ENCODE assay signal across 8 cellular contexts in the genomic region with DNA sequence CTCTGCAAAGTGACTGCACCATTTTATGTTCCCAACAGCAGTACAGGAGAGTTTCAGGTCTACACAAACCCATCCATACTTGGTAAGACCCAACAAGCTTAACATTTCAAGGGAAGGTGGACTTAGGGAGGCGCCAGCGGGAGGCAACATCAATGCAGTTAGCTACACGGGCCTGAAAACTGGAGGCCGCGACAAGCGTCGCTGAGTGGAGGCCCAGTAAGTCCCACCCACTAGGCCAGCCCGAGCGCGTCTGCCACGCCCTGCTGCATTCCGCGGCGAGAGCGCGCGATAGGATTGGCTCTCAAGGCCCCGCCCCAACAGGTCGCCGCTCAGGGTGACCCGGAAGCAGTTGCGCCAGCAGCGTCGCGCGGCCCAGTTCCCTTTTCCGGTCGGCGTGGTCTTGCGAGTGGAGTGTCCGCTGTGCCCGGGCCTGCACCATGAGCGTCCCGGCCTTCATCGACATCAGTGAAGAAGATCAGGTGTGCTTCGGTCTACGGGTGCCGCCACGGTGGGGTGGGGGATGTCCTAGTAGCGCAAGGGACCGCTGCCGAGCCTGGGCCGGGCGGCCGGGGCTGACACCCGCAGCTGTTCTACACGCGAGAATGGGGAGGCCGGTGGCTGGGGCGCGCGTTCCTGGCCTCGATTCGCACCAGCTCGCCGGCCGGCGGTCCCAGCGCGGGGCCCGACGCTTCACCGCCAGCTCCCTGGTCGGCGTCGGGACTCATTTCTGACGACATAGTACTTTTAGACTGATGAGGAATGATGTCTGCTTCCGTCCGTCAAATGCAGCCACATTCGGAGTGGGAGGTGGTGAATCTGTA. TPM values are rescaled to one million over a fixed set of nuclear protein-coding genes. Genes with fewer than 3 reads are reported as not detected.
DNase-seq lines count a peak whose midpoint lies in the region; ATAC-seq and TF ChIP-seq lines count a peak whose summit lies in the region.

A gene (plus strand): TSS at position 381 of the 821 bp plus-strand sequence. CDS start 57 bp downstream, at position 438.

- H3K36me3 ChIP-seq in PC-3 (ENCODE audit: low read depth, low read length) (peaks cover 19% of the 10 kb centered on the region), mucosa of rectum (ENCODE audit: control insufficient read depth in 2 of 2, insufficient read depth in 2 of 2, low read length in 2 of 2) (peaks cover 0 to 4% of the 10 kb centered on the region in 2 donors)

- TF ChIP-seq RAD21 in Ishikawa (IDR thresholded peaks at IDR 0.05; ENCODE audit: low read depth): no peak

- peak; percentile 98 for ATAC-seq in GM21576 (IDR thresholded peaks at IDR 0.05; ENCODE audit: unreplicated experiment)
- peak; percentile 98 for ATAC-seq in PC-3

- H3K9me3 ChIP-seq in PC-3 (ENCODE audit: low read length): no peaks in the 10 kb centered on the region
- no peaks in the 10 kb centered on the region for H3K9me3 ChIP-seq in mucosa of rectum (ENCODE audit: control insufficient read depth in 2 of 2, low read length in 2 of 2)

- POLR2A ChIA-PET in PC-3 (lab: Charles Lee; ENCODE audit: unreplicated experiment): interaction anchor here (0.5 to 0.6 kb wide), 3 partner anchors 155 to 1610 kb away, joined by 3 to 4 read pairs (median 3); no protein-coding TSS in a partner anchor

- BruUV-seq in PC-3 (replicated peaks; lab: Mats Ljungman, UMichigan): no TSS peak

- peak within 1 kb of the TSS; percentile 85 for H2AFZ ChIP-seq in PC-3 (ENCODE audit: low read length)

- H3K27ac ChIP-seq in PC-3 (ENCODE audit: low read length) (peak within 1 kb of the TSS; percentile 65), mucosa of rectum (ENCODE audit: low read depth in 2 of 2, low read length in 2 of 2) (peak within 1 kb of the TSS; percentile 83 to 86)

- peak; percentile 11; the same call in 1 of the 2 replicates for TF ChIP-seq EP300 in Ishikawa (IDR thresholded peaks at IDR 0.05; ENCODE audit: borderline replicate concordance)

- H4K20me1 ChIP-seq in PC-3 (ENCODE audit: low read length): peaks cover 39% of the 10 kb centered on the region

- H3K4me1 ChIP-seq in PC-3 (ENCODE audit: insufficient read depth, low read length) (peaks cover 39% of the 10 kb centered on the region), mucosa of rectum (ENCODE audit: control insufficient read depth in 2 of 2, insufficient read depth in 2 of 2, low read length in 2 of 2) (peaks cover 9 to 12% of the 10 kb centered on the region in 2 donors)

- DNase-seq in DMS114 treated with DMSO at 0.1 percent for 48 hours (lab: John Stamatoyannopoulos, UW; ENCODE audit: unreplicated experiment) (peak; percentile 75), PC-3 (peak; percentile 95), activated T-cell treated with anti-CD3 and anti-CD28 coated beads for 48 hours (ENCODE audit: low read depth) (peak; percentile 93), epithelial cell of proximal tubule (ENCODE audit: low read depth) (peak; percentile 64)
- peak; percentile 95 for DNase-seq in stimulated activated CD8-positive, alpha-beta memory T cell treated with anti-CD3 and anti-CD28 coated beads, Interleukin-4, amount 100 ng/mL, for 48 hours

- H3K9ac ChIP-seq in PC-3 (ENCODE audit: low read length) (peak within 1 kb of the TSS; percentile 100), mucosa of rectum (ENCODE audit: low read depth in 1 of 2, low read length in 2 of 2) (peak within 1 kb of the TSS; percentile 76 to 89)

- H3K4me2 ChIP-seq in PC-3 (ENCODE audit: low read length): peak within 1 kb of the TSS; percentile 96

- intact Hi-C loops in PC-3 (cut with micrococcal nuclease): loop anchor here (2.0 to 5.0 kb wide), 2 partner anchors 76 to 123 kb away; no protein-coding TSS in a partner anchor

- H3K27me3 ChIP-seq in PC-3 (ENCODE audit: low read length): no peaks in the 10 kb centered on the region
- H3K27me3 ChIP-seq in mucosa of rectum (ENCODE audit: control insufficient read depth in 2 of 2, insufficient read depth in 2 of 2, low read length in 2 of 2): no peaks in the 10 kb centered on the region

- peak within 1 kb of the TSS; percentile 87 for H3K4me3 ChIP-seq in PC-3 (ENCODE audit: low read length)
- H3K4me3 ChIP-seq in epithelial cell of proximal tubule (ENCODE audit: low read depth, low read length): peak within 1 kb of the TSS; percentile 73
- peak within 1 kb of the TSS; percentile 91 to 97 for H3K4me3 ChIP-seq in mucosa of rectum (ENCODE audit: low read length in 2 of 2)

- no peaks in the 10 kb centered on the region for H3F3A ChIP-seq in PC-3 (ENCODE audit: low read length, unreplicated experiment)

- no peaks in the 10 kb centered on the region for H3K9me2 ChIP-seq in PC-3 (replicated peaks; ENCODE audit: low read length)

- peaks cover 51% of the 10 kb centered on the region for H3K79me2 ChIP-seq in PC-3 (ENCODE audit: low read length)

- CTCF ChIA-PET in PC-3 (lab: Charles Lee): no interaction called here

- TF ChIP-seq CTCF in PC-3 (conservative IDR thresholded peaks at IDR 0.05; ENCODE audit: low read depth, low read length): no peak
- no peak for TF ChIP-seq CTCF in epithelial cell of proximal tubule (conservative IDR thresholded peaks at IDR 0.05; ENCODE audit: low read depth, low read length)

TF ChIP-seq in Ishikawa, 13 proteins besides CTCF, POLR2A, EP300 and RAD21:
- TF ChIP-seq CEBPB (IDR thresholded peaks at IDR 0.05) (no peak), TAF1 (IDR thresholded peaks at IDR 0.05; ENCODE audit: low read depth) (peak; percentile 83), NFIC (IDR thresholded peaks at IDR 0.05) (no peak), EGR1 (IDR thresholded peaks at IDR 0.05) (no peak), CREB1 (IDR thresholded peaks at IDR 0.05; ENCODE audit: low read depth) (no peak), TEAD4 (IDR thresholded peaks at IDR 0.05) (peak; percentile 90), ZBTB7A (IDR thresholded peaks at IDR 0.05; ENCODE audit: low read depth) (no peak), FOXM1 (IDR thresholded peaks at IDR 0.05; ENCODE audit: borderline replicate concordance, low read depth) (0 out of 2 replicates have a peak, but pooled peaks have one; percentile 8), YY1 (IDR thresholded peaks at IDR 0.05; ENCODE audit: low read depth) (peak; percentile 59), TCF12 (IDR thresholded peaks at IDR 0.05; ENCODE audit: low read depth) (peak; percentile 39; the same call in 1 of the 2 replicates)
- TF ChIP-seq, protein P1, sequence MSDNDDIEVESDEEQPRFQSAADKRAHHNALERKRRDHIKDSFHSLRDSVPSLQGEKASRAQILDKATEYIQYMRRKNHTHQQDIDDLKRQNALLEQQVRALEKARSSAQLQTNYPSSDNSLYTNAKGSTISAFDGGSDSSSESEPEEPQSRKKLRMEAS (IDR thresholded peaks at IDR 0.05): peak; percentile 95
- TF ChIP-seq, protein P2, sequence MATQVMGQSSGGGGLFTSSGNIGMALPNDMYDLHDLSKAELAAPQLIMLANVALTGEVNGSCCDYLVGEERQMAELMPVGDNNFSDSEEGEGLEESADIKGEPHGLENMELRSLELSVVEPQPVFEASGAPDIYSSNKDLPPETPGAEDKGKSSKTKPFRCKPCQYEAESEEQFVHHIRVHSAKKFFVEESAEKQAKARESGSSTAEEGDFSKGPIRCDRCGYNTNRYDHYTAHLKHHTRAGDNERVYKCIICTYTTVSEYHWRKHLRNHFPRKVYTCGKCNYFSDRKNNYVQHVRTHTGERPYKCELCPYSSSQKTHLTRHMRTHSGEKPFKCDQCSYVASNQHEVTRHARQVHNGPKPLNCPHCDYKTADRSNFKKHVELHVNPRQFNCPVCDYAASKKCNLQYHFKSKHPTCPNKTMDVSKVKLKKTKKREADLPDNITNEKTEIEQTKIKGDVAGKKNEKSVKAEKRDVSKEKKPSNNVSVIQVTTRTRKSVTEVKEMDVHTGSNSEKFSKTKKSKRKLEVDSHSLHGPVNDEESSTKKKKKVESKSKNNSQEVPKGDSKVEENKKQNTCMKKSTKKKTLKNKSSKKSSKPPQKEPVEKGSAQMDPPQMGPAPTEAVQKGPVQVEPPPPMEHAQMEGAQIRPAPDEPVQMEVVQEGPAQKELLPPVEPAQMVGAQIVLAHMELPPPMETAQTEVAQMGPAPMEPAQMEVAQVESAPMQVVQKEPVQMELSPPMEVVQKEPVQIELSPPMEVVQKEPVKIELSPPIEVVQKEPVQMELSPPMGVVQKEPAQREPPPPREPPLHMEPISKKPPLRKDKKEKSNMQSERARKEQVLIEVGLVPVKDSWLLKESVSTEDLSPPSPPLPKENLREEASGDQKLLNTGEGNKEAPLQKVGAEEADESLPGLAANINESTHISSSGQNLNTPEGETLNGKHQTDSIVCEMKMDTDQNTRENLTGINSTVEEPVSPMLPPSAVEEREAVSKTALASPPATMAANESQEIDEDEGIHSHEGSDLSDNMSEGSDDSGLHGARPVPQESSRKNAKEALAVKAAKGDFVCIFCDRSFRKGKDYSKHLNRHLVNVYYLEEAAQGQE (IDR thresholded peaks at IDR 0.05; ENCODE audit: low read depth): no peak
- TF ChIP-seq, protein P3, sequence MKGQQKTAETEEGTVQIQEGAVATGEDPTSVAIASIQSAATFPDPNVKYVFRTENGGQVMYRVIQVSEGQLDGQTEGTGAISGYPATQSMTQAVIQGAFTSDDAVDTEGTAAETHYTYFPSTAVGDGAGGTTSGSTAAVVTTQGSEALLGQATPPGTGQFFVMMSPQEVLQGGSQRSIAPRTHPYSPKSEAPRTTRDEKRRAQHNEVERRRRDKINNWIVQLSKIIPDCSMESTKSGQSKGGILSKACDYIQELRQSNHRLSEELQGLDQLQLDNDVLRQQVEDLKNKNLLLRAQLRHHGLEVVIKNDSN (IDR thresholded peaks at IDR 0.05): no peak

RNA-seq across cellular contexts. Expression of the gene that starts here (rescaled TPM):
- 326 and 369 TPM in 2 replicates for total RNA-seq in PC-3 (2014; rRNA removed)
- 586 and 599 TPM in 2 replicates for total RNA-seq in epithelial cell of proximal tubule

Comparison
In these comparisons a context has a peak if more than half of its experiments do, and no peak if none do; other contexts are left out.
1. Peak in every context shown above with its lines: DNase-seq, ATAC-seq, H3K4me3 ChIP-seq and H3K27ac ChIP-seq.